Comparison of ENCODE assay signal across 11 cellular contexts in the genomic region with DNA sequence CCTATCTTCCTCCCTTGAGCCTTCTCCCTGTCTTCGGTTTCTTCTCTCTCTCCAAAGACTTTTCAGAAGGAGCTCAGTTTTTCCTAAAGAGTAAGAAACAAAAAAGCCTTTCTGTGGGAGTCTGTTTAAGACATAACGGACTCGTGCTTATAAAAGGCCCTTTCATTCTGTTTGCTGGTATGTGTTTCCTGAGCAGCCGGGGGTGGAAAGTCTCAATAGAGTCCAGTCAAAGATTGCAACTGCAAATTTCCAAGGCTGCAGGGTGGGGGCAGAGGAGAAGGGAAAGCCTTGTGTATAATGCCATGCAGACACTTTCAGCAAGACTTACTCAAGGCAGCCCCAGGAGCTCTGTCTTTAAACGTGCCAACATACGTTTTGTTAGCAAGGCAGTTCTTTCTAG.
DNase-seq lines count a peak whose midpoint lies in the region; ATAC-seq, FAIRE-seq and TF ChIP-seq lines count a peak whose summit lies in the region.
"Had no signal": no experiment of that assay in that cellular context is flagged by ENCODE, and none has a peak within 500 bp of the region (broad histone marks: within the 10 kb centered on the region; RNA-seq: fewer than 3 reads in every experiment).

No MANE protein-coding gene starts in this region.

- no peaks in the 10 kb centered on the region for H3K4me1 ChIP-seq in colonic mucosa

- peak overlapping the region; percentile 7 for H3K27ac Mint-ChIP-seq in activated T-helper 17 cell treated with anti-CD3 and anti-CD28 coated beads, Interleukin-2, amount 50 U/mL, for 72 hours
- peak overlapping the region; percentile 97 for H3K27ac Mint-ChIP-seq in neural crest cell (ENCODE audit: unreplicated experiment)

- no peak for ATAC-seq in activated T-helper 17 cell treated with anti-CD3 and anti-CD28 coated beads, Interleukin-2, amount 50 U/mL, for 72 hours (replicated peaks)
- ATAC-seq in Right ventricle myocardium superior (ENCODE audit: poor library complexity) (peak; percentile 66), HG03196 (IDR thresholded peaks at IDR 0.05; ENCODE audit: unreplicated experiment) (no peak)

- no peaks in the 10 kb centered on the region for H3K36me3 ChIP-seq in colonic mucosa

- H3K27ac ChIP-seq in colonic mucosa: no peak overlapping the region
- no peak overlapping the region for H3K27ac ChIP-seq in coronary artery

- peaks cover 16% of the 10 kb centered on the region for H3K4me1 Mint-ChIP-seq in activated T-helper 17 cell treated with anti-CD3 and anti-CD28 coated beads, Interleukin-2, amount 50 U/mL, for 72 hours
- peaks cover 65% of the 10 kb centered on the region for H3K4me1 Mint-ChIP-seq in neural crest cell

- no peaks in the 10 kb centered on the region for H3K27me3 ChIP-seq in colonic mucosa

- H3K4me3 ChIP-seq in colonic mucosa (no peak overlapping the region), coronary artery (no peak overlapping the region)

- H3K9ac ChIP-seq in colonic mucosa (ENCODE audit: low read depth in 2 of 2, low read length in 2 of 2): no peak overlapping the region

- no peak for FAIRE-seq in D721Med (lab: Jason Lieb, UNC)

- peaks cover 46% of the 10 kb centered on the region for H3K36me3 Mint-ChIP-seq in activated T-helper 17 cell treated with anti-CD3 and anti-CD28 coated beads, Interleukin-2, amount 50 U/mL, for 72 hours (ENCODE audit: low read depth)
- H3K36me3 Mint-ChIP-seq in neural crest cell (ENCODE audit: low read depth): peaks cover 10% of the 10 kb centered on the region

- TF ChIP-seq CTCF in neural crest cell (conservative IDR thresholded peaks at IDR 0.05) (no peak), D721Med (IDR thresholded peaks at IDR 0.05; ENCODE audit: insufficient read depth, missing control alignments) (no peak), colonic mucosa (IDR thresholded peaks at IDR 0.05) (no peak), coronary artery (IDR thresholded peaks at IDR 0.05) (no peak)

- no peaks in the 10 kb centered on the region for H3K9me3 ChIP-seq in colonic mucosa

- H3K4me3 Mint-ChIP-seq in activated T-helper 17 cell treated with anti-CD3 and anti-CD28 coated beads, Interleukin-2, amount 50 U/mL, for 72 hours: no peak overlapping the region
- H3K4me3 Mint-ChIP-seq in neural crest cell: peak overlapping the region; percentile 78

- intact Hi-C loops in Right ventricle myocardium superior (cut with DNase I): no loop called here
- intact Hi-C loops in colonic mucosa (cut with DNase I): no loop called here

- no peaks in the 10 kb centered on the region for H3K27me3 Mint-ChIP-seq in activated T-helper 17 cell treated with anti-CD3 and anti-CD28 coated beads, Interleukin-2, amount 50 U/mL, for 72 hours
- H3K27me3 Mint-ChIP-seq in neural crest cell (ENCODE audit: low read depth): no peaks in the 10 kb centered on the region

- DNase-seq in Ammon's horn (ENCODE audit: low spot score): peak; percentile 47
- DNase-seq in Right ventricle myocardium superior: no peak
- DNase-seq in neural crest cell (ENCODE audit: low read depth, low spot score): peak; percentile 58
- no peak for DNase-seq in D721Med (ENCODE audit: insufficient read length, low spot score)
- DNase-seq in colonic mucosa: no peak
- no peak for DNase-seq in coronary artery (ENCODE audit: low spot score)
- DNase-seq: activated CD4-positive, alpha-beta T cell treated with anti-CD3 and anti-CD28 coated beads, Interleukin-2, amount 50 U/mL, for 4 hours; activated naive CD4-positive, alpha-beta T cell treated with anti-CD3 and anti-CD28 coated beads, Interleukin-2, amount 50 U/mL, for 16 hours; NCI-H774 had no signal

- no peaks in the 10 kb centered on the region for H3K9me3 Mint-ChIP-seq in activated T-helper 17 cell treated with anti-CD3 and anti-CD28 coated beads, Interleukin-2, amount 50 U/mL, for 72 hours
- peaks cover 2% of the 10 kb centered on the region for H3K9me3 Mint-ChIP-seq in neural crest cell

Comparison
In these comparisons a context has a peak if more than half of its experiments do, and no peak if none do; other contexts are left out.
1. DNase-seq: peak in Ammon's horn (single experiment) and neural crest cell (single experiment); none in Right ventricle myocardium superior (single experiment), D721Med (single experiment), colonic mucosa (single experiment) and coronary artery (single experiment).